Comparison of ENCODE assay signal across 8 cellular contexts in genomic region chr14:99274346-99275221, GRCh38. TPM values are rescaled to one million over a fixed set of nuclear protein-coding genes. Genes with fewer than 3 reads are reported as not detected.
DNase-seq lines count a peak whose midpoint lies in the region; ATAC-seq and TF ChIP-seq lines count a peak whose summit lies in the region.

No MANE protein-coding gene starts in this region.

- peak overlapping the region; percentile 28 for H3K27ac ChIP-seq in CD8-positive, alpha-beta T cell (ENCODE audit: low read depth, low read length)
- peak overlapping the region; percentile 20 to 90 for H3K27ac ChIP-seq in esophagus (ENCODE audit: low read depth in 2 of 2, low read length in 1 of 2)
- H3K27ac ChIP-seq in upper lobe of left lung: peak overlapping the region in 1 of 4 donors; percentile 56

- H3K36me3 Mint-ChIP-seq in CD8-positive, alpha-beta T cell: peaks cover 12% of the 10 kb centered on the region

- no peaks in the 10 kb centered on the region for H3K9me3 ChIP-seq in CD8-positive, alpha-beta T cell (ENCODE audit: low read length)
- H3K9me3 ChIP-seq in esophagus (ENCODE audit: control insufficient read depth in 2 of 2, insufficient read depth in 1 of 2, low read depth in 1 of 2, low read length in 1 of 2) (no peaks in the 10 kb centered on the region), upper lobe of left lung (no peaks in the 10 kb centered on the region)

- peak; percentile 50 for TF ChIP-seq CTCF in CD8-positive, alpha-beta T cell (IDR thresholded peaks at IDR 0.05)
- peak in 2 of 6 experiments; percentile 5 to 32 for TF ChIP-seq CTCF in upper lobe of left lung (IDR thresholded peaks at IDR 0.05)

- ATAC-seq in CD8-positive, alpha-beta T cell: no peak
- ATAC-seq in upper lobe of left lung (ENCODE audit: low FRiP score in 2 of 2): peak; percentile 65 to 71

- H3K27ac Mint-ChIP-seq in CD8-positive, alpha-beta T cell: peak overlapping the region; percentile 90

- H3K4me1 ChIP-seq in CD8-positive, alpha-beta T cell (ENCODE audit: insufficient read depth, low read length): peaks cover 16% of the 10 kb centered on the region
- H3K4me1 ChIP-seq in esophagus (ENCODE audit: control insufficient read depth in 2 of 2, insufficient read depth in 2 of 2, low read length in 1 of 2) (peaks cover 0 to 4% of the 10 kb centered on the region in 2 donors), upper lobe of left lung (peaks cover 39 to 55% (median 45%) of the 10 kb centered on the region in 4 donors)

- TF ChIP-seq EP300 in upper lobe of left lung (IDR thresholded peaks at IDR 0.05): no peak

- POLR2A ChIA-PET in CD8-positive, alpha-beta T cell (lab: Charles Lee): interaction anchor here (0.6 to 58.6 kb wide), 9 partner anchors 10 to 1297 kb away, joined by 3 to 2179 read pairs (median 4); no protein-coding TSS in a partner anchor
- POLR2A ChIA-PET in HEK293T (lab: Yijun Ruan, JAX): interaction anchor here (1.1 kb wide), 1 partner anchor 9 kb away, joined by 3 read pairs; no protein-coding TSS in a partner anchor

- no peaks in the 10 kb centered on the region for H3K9me3 Mint-ChIP-seq in CD8-positive, alpha-beta T cell

- H3K4me3 Mint-ChIP-seq in CD8-positive, alpha-beta T cell: peak overlapping the region; percentile 93

- peak overlapping the region; percentile 81 for H3K4me3 ChIP-seq in CD8-positive, alpha-beta T cell (ENCODE audit: low read depth, low read length)
- H3K4me3 ChIP-seq in esophagus (ENCODE audit: low read depth in 1 of 2, low read length in 2 of 2) (peak overlapping the region; percentile 44 to 84), upper lobe of left lung (peak overlapping the region in 3 of 4 donors; percentile 31 to 50 (median 36))

- CTCF ChIA-PET in CD8-positive, alpha-beta T cell (lab: Charles Lee): interaction anchor here (0.6 to 2.1 kb wide), 13 partner anchors 8 to 1135 kb away, joined by 3 to 22 read pairs (median 3); no protein-coding TSS in a partner anchor
- CTCF ChIA-PET in HEK293T (lab: Yijun Ruan, JAX): interaction anchor here (0.7 to 1.1 kb wide), 4 partner anchors 9 to 139 kb away, joined by 3 to 6 read pairs (median 3); no protein-coding TSS in a partner anchor

- TF ChIP-seq POLR2A in upper lobe of left lung (IDR thresholded peaks at IDR 0.05): no peak

- peak in 4 of 7 experiments; percentile 58 to 76 (median 60) for DNase-seq in CD8-positive, alpha-beta T cell
- DNase-seq in HEK293T (ENCODE audit: extremely low spot score) (peak; percentile 73), NCI-H345 treated with DMSO at 0.1 percent for 48 hours (lab: John Stamatoyannopoulos, UW; ENCODE audit: unreplicated experiment) (peak; percentile 72), mucosa of gallbladder (ENCODE audit: low spot score) (peak; percentile 86), upper lobe of left lung (peak; percentile 38 to 89), SKM-1 treated with dmso at 0.1 percent for 144 hours (lab: John Stamatoyannopoulos, UW; ENCODE audit: unreplicated experiment) (no peak)
- DNase-seq in activated CD8-positive, alpha-beta memory T cell treated with anti-CD3 and anti-CD28 coated beads for 24 hours: peak; percentile 84

- H3K36me3 ChIP-seq in CD8-positive, alpha-beta T cell (ENCODE audit: insufficient read depth, low read length): no peaks in the 10 kb centered on the region
- H3K36me3 ChIP-seq in esophagus (ENCODE audit: control insufficient read depth in 2 of 2, insufficient read depth in 2 of 2, low read length in 1 of 2) (no peaks in the 10 kb centered on the region), upper lobe of left lung (no peaks in the 10 kb centered on the region)

- 1 to 2% methylated on average over 33 to 69 of the region's 69 CpGs for WGBS in esophagus, 2 donors
- WGBS in upper lobe of left lung, 2 donors: 1 to 6% methylated on average over 25 to 28 of the region's 69 CpGs

- peaks cover 30% of the 10 kb centered on the region for H3K4me1 Mint-ChIP-seq in CD8-positive, alpha-beta T cell (ENCODE audit: low read depth)

- no peaks in the 10 kb centered on the region for H3K27me3 Mint-ChIP-seq in CD8-positive, alpha-beta T cell (ENCODE audit: low read depth)

- no peaks in the 10 kb centered on the region for H3K27me3 ChIP-seq in CD8-positive, alpha-beta T cell (ENCODE audit: insufficient read depth, low read length)
- no peaks in the 10 kb centered on the region for H3K27me3 ChIP-seq in esophagus (ENCODE audit: control insufficient read depth in 1 of 2, insufficient read depth in 2 of 2, low read length in 2 of 2)
- peaks cover 0 to 50% (median 23%) of the 10 kb centered on the region in 4 donors for H3K27me3 ChIP-seq in upper lobe of left lung

- intact Hi-C loops in CD8-positive, alpha-beta T cell (cut with DNase I, micrococcal nuclease): loop anchor here (5.0 to 10.0 kb wide), 14 partner anchors 143 to 1972 kb away; no protein-coding TSS in a partner anchor

TF ChIP-seq in HEK293T, 16 proteins besides CTCF, POLR2A, EP300 and RAD21:
- TF ChIP-seq ZNF384 (IDR thresholded peaks at IDR 0.05) (no peak), PKNOX1 (IDR thresholded peaks at IDR 0.05) (peak; percentile 77), BHLHE40 (IDR thresholded peaks at IDR 0.05; ENCODE audit: borderline replicate concordance) (no peak), FOXM1 (IDR thresholded peaks at IDR 0.05; ENCODE audit: borderline replicate concordance) (no peak)

RNA-seq across cellular contexts. Expression of gene BCL11B, which starts 2.6 kb away (rescaled TPM):
- total RNA-seq in CD8-positive, alpha-beta T cell: 100 to 1,000 TPM; 273 to 284 TPM
- 1 to 10 TPM; 1.7 to 2.2 TPM for polyA plus RNA-seq in esophagus
- total RNA-seq in mucosa of gallbladder (7.9 TPM), upper lobe of left lung (1 to 10 TPM; 1.1 to 4.5 (median 2.2) TPM)

Comparison
In these comparisons a context has a peak if more than half of its experiments do, and no peak if none do; other contexts are left out.
1. RNA of gene BCL11B, which starts 2.6 kb away (total RNA-seq): 273 to 284 TPM in CD8-positive, alpha-beta T cell; 7.9 TPM in mucosa of gallbladder (single experiment) and 1.1 to 4.5 TPM in upper lobe of left lung; every median in the first group is over 10 times any median in the second.
2. Peak in every context shown above with its lines, with median percentiles within 50 percentile points of each other: H3K4me3 ChIP-seq.